ENCODE assay signal across 19 cellular contexts in genomic region chr15:70251246-70251990, GRCh38.
DNase-seq lines count a peak whose midpoint lies in the region; ATAC-seq and TF ChIP-seq lines count a peak whose summit lies in the region.
"Had no signal": no experiment of that assay in that cellular context is flagged by ENCODE, and none has a peak within 500 bp of the region (broad histone marks: within the 10 kb centered on the region; RNA-seq: fewer than 3 reads in every experiment).

No MANE protein-coding gene starts in this region.

- H3K36me3 ChIP-seq in GM23338 (ENCODE audit: insufficient read depth) = no peaks in the 10 kb centered on the region
- H3K36me3 ChIP-seq: adrenal gland, WERI-Rb-1 had no signal

- ATAC-seq in GM23338 (peak; percentile 61), activated B cell treated with CpG ODN at 0.5 μM for 24 hours (ENCODE audit: low read depth) (no peak), HG03469 (IDR thresholded peaks at IDR 0.05; ENCODE audit: unreplicated experiment) (no peak)
- ATAC-seq: activated CD8-positive, alpha-beta T cell treated with anti-CD3 and anti-CD28 coated beads, Interleukin-2, amount 10 ng/mL, durations not matched to agents 7 days and 5 days; effector memory CD8-positive, alpha-beta T cell had no signal

- no peaks in the 10 kb centered on the region for H4K20me1 ChIP-seq in GM23338 (replicated peaks; ENCODE audit: insufficient read depth)

- intact Hi-C loops in CD14-positive monocyte (cut with micrococcal nuclease) (no loop called here), activated B cell treated with CpG ODN at 0.5 μM for 24 hours (cut with micrococcal nuclease) (no loop called here)

- peak overlapping the region in 3 of 7 donors; percentile 16 to 82 (median 58) for H3K27ac Mint-ChIP-seq in CD14-positive monocyte
- no peak overlapping the region for H3K27ac Mint-ChIP-seq in GM23338
- H3K27ac Mint-ChIP-seq in activated B cell treated with CpG ODN at 0.5 μM for 24 hours = peak overlapping the region; percentile 46
- H3K27ac Mint-ChIP-seq in nephron progenitor cell = peak overlapping the region; percentile 57
- H3K27ac Mint-ChIP-seq: activated CD8-positive, alpha-beta T cell treated with anti-CD3 and anti-CD28 coated beads, Interleukin-2, amount 10 ng/mL, durations not matched to agents 7 days and 5 days had no signal

- H3K9me3 Mint-ChIP-seq in CD14-positive monocyte (peaks cover 0 to 1% (median 0%) of the 10 kb centered on the region in 7 donors), GM23338 (no peaks in the 10 kb centered on the region), activated B cell treated with CpG ODN at 0.5 μM for 24 hours (no peaks in the 10 kb centered on the region), nephron progenitor cell (peaks cover 3% of the 10 kb centered on the region)
- H3K9me3 Mint-ChIP-seq: effector memory CD8-positive, alpha-beta T cell; IgD-negative memory B cell had no signal

- H3K4me1 Mint-ChIP-seq in CD14-positive monocyte = peaks cover 34% of the 10 kb centered on the region
- peaks cover 26% of the 10 kb centered on the region for H3K4me1 Mint-ChIP-seq in GM23338
- H3K4me1 Mint-ChIP-seq in activated B cell treated with CpG ODN at 0.5 μM for 24 hours = peaks cover 41% of the 10 kb centered on the region
- peaks cover 70% of the 10 kb centered on the region for H3K4me1 Mint-ChIP-seq in nephron progenitor cell

- TF ChIP-seq CTCF in CD14-positive monocyte (IDR thresholded peaks at IDR 0.05) (no peak), GM23338 (conservative IDR thresholded peaks at IDR 0.05; ENCODE audit: low read depth in 2 of 2) (no peak), activated B cell treated with CpG ODN at 0.5 μM for 24 hours (IDR thresholded peaks at IDR 0.05) (no peak), nephron progenitor cell (IDR thresholded peaks at IDR 0.05) (no peak)

- POLR2A ChIA-PET in activated B cell treated with CpG ODN at 0.5 μM for 24 hours (lab: Charles Lee) = interaction anchor here (0.5 to 0.7 kb wide), 2 partner anchors 42 to 253 kb away, joined by 3 read pairs; no protein-coding TSS in a partner anchor

- H3K36me3 Mint-ChIP-seq in CD14-positive monocyte (peaks cover 8 to 10% of the 10 kb centered on the region in 2 donors), GM23338 (ENCODE audit: low read depth) (peaks cover 2% of the 10 kb centered on the region; the same call in 1 of the 3 replicates), activated B cell treated with CpG ODN at 0.5 μM for 24 hours (ENCODE audit: low read depth) (no peaks in the 10 kb centered on the region), nephron progenitor cell (ENCODE audit: low read depth) (no peaks in the 10 kb centered on the region)
- H3K36me3 Mint-ChIP-seq: IgD-negative memory B cell had no signal

- H3F3A ChIP-seq in GM23338 (replicated peaks; ENCODE audit: low read depth) = no peaks in the 10 kb centered on the region

- H3K27me3 ChIP-seq in GM23338 (ENCODE audit: insufficient read depth) = no peaks in the 10 kb centered on the region
- H3K27me3 ChIP-seq: adrenal gland had no signal

- H2AFZ ChIP-seq in GM23338 = peak overlapping the region; percentile 72; the same call in 1 of the 2 replicates

- peaks cover 3% of the 10 kb centered on the region; the same call in 1 of the 2 replicates for H3K4me1 ChIP-seq in GM23338 (ENCODE audit: insufficient read depth)

- CTCF ChIA-PET in activated B cell treated with CpG ODN at 0.5 μM for 24 hours (lab: Charles Lee) = no interaction called here

- DNase-seq in CD14-positive monocyte (ENCODE audit: low spot score) = peak; percentile 26
- no peak for DNase-seq in GM23338 (ENCODE audit: low spot score)
- no peak for DNase-seq in activated B cell treated with CpG ODN at 0.5 μM for 24 hours
- DNase-seq in nephron progenitor cell = no peak
- DNase-seq in T1000 (lab: John Stamatoyannopoulos, UW) = no peak
- DNase-seq in activated T-cell treated with anti-CD3 and anti-CD28 coated beads, Interleukin-2, amount 50 U/mL, for 48 hours = no peak
- DNase-seq in substantia nigra (lab: John Stamatoyannopoulos, UW) = no peak
- DNase-seq: activated CD8-positive, alpha-beta T cell treated with anti-CD3 and anti-CD28 coated beads, Interleukin-2, amount 10 ng/mL, durations not matched to agents 7 days and 5 days; Calu3; effector memory CD8-positive, alpha-beta T cell; GF-D8; islet precursor cell; RPMI8226; stimulated activated CD4-positive, alpha-beta T cell treated with anti-CD3 and anti-CD28 coated beads, Interleukin-4, amount 100 ng/mL, for 24 hours; SW 1271; WERI-Rb-1 had no signal

- no peaks in the 10 kb centered on the region for H3K9me2 ChIP-seq in GM23338 (ENCODE audit: insufficient read depth)

- no peaks in the 10 kb centered on the region for H3K79me2 ChIP-seq in GM23338 (replicated peaks; ENCODE audit: insufficient read depth)

- H3K4me2 ChIP-seq in GM23338 = no peak overlapping the region

- H3K4me3 ChIP-seq in GM23338 = no peak overlapping the region
- H3K4me3 ChIP-seq: adrenal gland had no signal

- H3K4me3 Mint-ChIP-seq in CD14-positive monocyte (no peak overlapping the region), GM23338 (no peak overlapping the region), activated B cell treated with CpG ODN at 0.5 μM for 24 hours (no peak overlapping the region), nephron progenitor cell (no peak overlapping the region)
- H3K4me3 Mint-ChIP-seq: activated CD8-positive, alpha-beta T cell treated with anti-CD3 and anti-CD28 coated beads, Interleukin-2, amount 10 ng/mL, durations not matched to agents 7 days and 5 days; effector memory CD8-positive, alpha-beta T cell had no signal

- H3K27ac ChIP-seq in GM23338 (ENCODE audit: low read depth) (no peak overlapping the region), substantia nigra (ENCODE audit: low read depth, low read length, poor library complexity, severe bottlenecking) (no peak overlapping the region)
- H3K27ac ChIP-seq: WERI-Rb-1 had no signal

- H3K27me3 Mint-ChIP-seq in CD14-positive monocyte (ENCODE audit: low read depth in 3 of 3) = peaks cover 11 to 16% (median 15%) of the 10 kb centered on the region in 3 donors
- peaks cover 3% of the 10 kb centered on the region for H3K27me3 Mint-ChIP-seq in GM23338 (ENCODE audit: insufficient read depth, low read depth, poor library complexity)
- no peaks in the 10 kb centered on the region for H3K27me3 Mint-ChIP-seq in activated B cell treated with CpG ODN at 0.5 μM for 24 hours
- peaks cover 58% of the 10 kb centered on the region for H3K27me3 Mint-ChIP-seq in nephron progenitor cell (ENCODE audit: low read depth, poor library complexity)
- H3K27me3 Mint-ChIP-seq: effector memory CD8-positive, alpha-beta T cell; IgD-negative memory B cell had no signal

TF ChIP-seq in GM23338, 12 proteins besides CTCF, POLR2A, EP300 and RAD21 (continues in another document):
- TF ChIP-seq EZH2phosphoT487 (IDR thresholded peaks at IDR 0.05; ENCODE audit: unreplicated experiment) (no peak), STAT1 (IDR thresholded peaks at IDR 0.05; ENCODE audit: unreplicated experiment) (no peak), JUNB (IDR thresholded peaks at IDR 0.05; ENCODE audit: unreplicated experiment) (no peak), ZNF114 (CRISPR knock-in tag; IDR thresholded peaks at IDR 0.05) (no peak), POLR2AphosphoS5 (IDR thresholded peaks at IDR 0.05; ENCODE audit: low read depth) (no peak), REST (IDR thresholded peaks at IDR 0.05; ENCODE audit: unreplicated experiment) (no peak), CREB1 (CRISPR knock-in tag; IDR thresholded peaks at IDR 0.05; ENCODE audit: low read depth) (no peak)
